In genomic region chr10:69866688-69867461, GRCh38 we compare ENCODE assay signal across 10 cellular contexts.
DNase-seq lines count a peak whose midpoint lies in the region; ATAC-seq and TF ChIP-seq lines count a peak whose summit lies in the region.
"Had no signal": no experiment of that assay in that cellular context is flagged by ENCODE, and none has a peak within 500 bp of the region (broad histone marks: within the 10 kb centered on the region; RNA-seq: fewer than 3 reads in every experiment).

No MANE protein-coding gene starts in this region.

- no peak for TF ChIP-seq POLR2A in suprapubic skin (IDR thresholded peaks at IDR 0.05)

- H3K36me3 ChIP-seq in HUES48 (ENCODE audit: control insufficient read depth, insufficient read depth, low read length) (no peaks in the 10 kb centered on the region), suprapubic skin (no peaks in the 10 kb centered on the region)

- H3K9me3 ChIP-seq in HUES48 (ENCODE audit: control insufficient read depth, insufficient read depth, low read length) (no peaks in the 10 kb centered on the region), suprapubic skin (no peaks in the 10 kb centered on the region)

- no peaks in the 10 kb centered on the region for H3K36me3 Mint-ChIP-seq in T-cell

- ATAC-seq in left colon (peak; percentile 83), T-cell (replicated peaks in 1 of 4) (no peak)
- ATAC-seq in stimulated activated naive CD8-positive, alpha-beta T cell treated with anti-CD3 and anti-CD28 coated beads, Interleukin-15, amount 100 ng/mL, for 72 hours: no peak

- TF ChIP-seq CTCF in cardiac fibroblast (IDR thresholded peaks at IDR 0.05; ENCODE audit: low read depth, low read length): no peak
- no peak for TF ChIP-seq CTCF in suprapubic skin (IDR thresholded peaks at IDR 0.05)

- no peak overlapping the region for H3K27ac Mint-ChIP-seq in T-cell
- no peak overlapping the region for H3K27ac Mint-ChIP-seq in stimulated activated naive CD8-positive, alpha-beta T cell treated with anti-CD3 and anti-CD28 coated beads, Interleukin-15, amount 100 ng/mL, for 72 hours

- H3K4me1 ChIP-seq in HUES48 (ENCODE audit: control insufficient read depth, insufficient read depth, low read length) (peaks cover 55% of the 10 kb centered on the region), suprapubic skin (peaks cover 71% of the 10 kb centered on the region)

- H3K4me1 Mint-ChIP-seq in T-cell: no peaks in the 10 kb centered on the region
- H3K4me1 Mint-ChIP-seq in stimulated activated naive CD8-positive, alpha-beta T cell treated with anti-CD3 and anti-CD28 coated beads, Interleukin-15, amount 100 ng/mL, for 72 hours: no peaks in the 10 kb centered on the region

- H3K27me3 Mint-ChIP-seq in T-cell: peaks cover 4 to 7% of the 10 kb centered on the region in 2 donors
- peaks cover 15% of the 10 kb centered on the region for H3K27me3 Mint-ChIP-seq in stimulated activated naive CD8-positive, alpha-beta T cell treated with anti-CD3 and anti-CD28 coated beads, Interleukin-15, amount 100 ng/mL, for 72 hours

- no peak for TF ChIP-seq EP300 in suprapubic skin (IDR thresholded peaks at IDR 0.05)

- POLR2A ChIA-PET in T-cell (lab: Charles Lee): no interaction called here

- WGBS in suprapubic skin: 40% methylated on average over 22 of the region's 28 CpGs

- no peak overlapping the region for H3K4me3 Mint-ChIP-seq in T-cell
- H3K4me3 Mint-ChIP-seq in stimulated activated naive CD8-positive, alpha-beta T cell treated with anti-CD3 and anti-CD28 coated beads, Interleukin-15, amount 100 ng/mL, for 72 hours: no peak overlapping the region

- peak overlapping the region; percentile 89 for H3K27ac ChIP-seq in HUES48 (ENCODE audit: low read depth, low read length)
- peak overlapping the region; percentile 77 for H3K27ac ChIP-seq in suprapubic skin
- H3K27ac ChIP-seq: KMS-11 had no signal

- DNase-seq in cardiac fibroblast (ENCODE audit: low read depth in 2 of 2) (peak; percentile 80 to 84), left colon (peak; percentile 76 to 83), suprapubic skin (ENCODE audit: low spot score in 2 of 2) (no peak), T-cell (no peak), putamen (ENCODE audit: low spot score) (no peak), NCI-H82 treated with DMSO at 0.1 percent for 48 hours (lab: John Stamatoyannopoulos, UW; ENCODE audit: unreplicated experiment) (no peak)
- no peak for DNase-seq in stimulated activated naive CD8-positive, alpha-beta T cell treated with anti-CD3 and anti-CD28 coated beads, Interleukin-15, amount 100 ng/mL, for 72 hours
- DNase-seq: activated naive CD4-positive, alpha-beta T cell treated with Interleukin-2 at 50 U/mL for 16 hours had no signal

- H3K27me3 ChIP-seq in HUES48 (ENCODE audit: control insufficient read depth, insufficient read depth, low read length) (no peaks in the 10 kb centered on the region), suprapubic skin (no peaks in the 10 kb centered on the region)

- CTCF ChIA-PET in T-cell (lab: Charles Lee): no interaction called here

- intact Hi-C loops in left colon (cut with DNase I, micrococcal nuclease): no loop called here

- H3K9ac ChIP-seq in HUES48 (ENCODE audit: low read depth, low read length): no peak overlapping the region
- H3K9ac ChIP-seq: KMS-11 had no signal

- H3K9me3 Mint-ChIP-seq in T-cell: no peaks in the 10 kb centered on the region
- H3K9me3 Mint-ChIP-seq in stimulated activated naive CD8-positive, alpha-beta T cell treated with anti-CD3 and anti-CD28 coated beads, Interleukin-15, amount 100 ng/mL, for 72 hours: no peaks in the 10 kb centered on the region

- no peak overlapping the region for H3K4me3 ChIP-seq in HUES48 (ENCODE audit: low read depth, low read length)
- peak overlapping the region in 1 of 2 donors; percentile 9 for H3K4me3 ChIP-seq in cardiac fibroblast (replicated peaks in 1 of 2; ENCODE audit: low read depth in 2 of 2, low read length in 2 of 2)
- H3K4me3 ChIP-seq in suprapubic skin: peak overlapping the region; percentile 28

Comparison
In these comparisons a context has a peak if more than half of its experiments do, and no peak if none do; other contexts are left out.
1. DNase-seq: peak in cardiac fibroblast (2 of 2) and left colon (2 of 2); none in suprapubic skin (0 of 2), T-cell (0 of 34), stimulated activated naive CD8-positive, alpha-beta T cell treated with anti-CD3 and anti-CD28 coated beads, Interleukin-15, amount 100 ng/mL, for 72 hours (0 of 2), putamen (single experiment) and NCI-H82 treated with DMSO at 0.1 percent for 48 hours (single experiment).